In genomic region chr1:110341872-110342331, GRCh38 we compare ENCODE assay signal across 10 cellular contexts. TPM values are rescaled to one million over a fixed set of nuclear protein-coding genes. Genes with fewer than 3 reads are reported as not detected.
DNase-seq lines count a peak whose midpoint lies in the region; ATAC-seq and TF ChIP-seq lines count a peak whose summit lies in the region.
"Had no signal": no experiment of that assay in that cellular context is flagged by ENCODE, and none has a peak within 500 bp of the region (broad histone marks: within the 10 kb centered on the region; RNA-seq: fewer than 3 reads in every experiment).

No MANE protein-coding gene starts in this region.

- no peak for DNase-seq in A673 (ENCODE audit: low spot score)
- no peak for DNase-seq in GM12865 (ENCODE audit: low read depth)
- peak; percentile 19 for DNase-seq in WTC11 (ENCODE audit: low spot score)
- DNase-seq in immature natural killer cell: no peak
- no peak for DNase-seq in amygdala (lab: John Stamatoyannopoulos, UW)
- DNase-seq in 8988T: no peak
- DNase-seq in putamen (ENCODE audit: low spot score): no peak
- DNase-seq: naive B cell, NCI-H1048 had no signal

- intact Hi-C loops in A673 (cut with micrococcal nuclease; ENCODE audit: unreplicated experiment): no loop called here

- H3K4me3 ChIP-seq in A673 (ENCODE audit: low read depth, low read length, poor library complexity, severe bottlenecking) (peak overlapping the region; percentile 75), GM12865 (ENCODE audit: low read depth, low read length) (peak overlapping the region; percentile 51)

- H3K9me3 Mint-ChIP-seq in WTC11 (no peaks in the 10 kb centered on the region), immature natural killer cell (no peaks in the 10 kb centered on the region)
- H3K9me3 Mint-ChIP-seq: naive B cell had no signal

- H3K36me3 Mint-ChIP-seq in WTC11 (peaks cover 47% of the 10 kb centered on the region), immature natural killer cell (peaks cover 4 to 10% (median 8%) of the 10 kb centered on the region in 3 donors)
- H3K36me3 Mint-ChIP-seq: naive B cell had no signal

- peaks cover 73% of the 10 kb centered on the region for H3K4me1 Mint-ChIP-seq in WTC11
- H3K4me1 Mint-ChIP-seq in immature natural killer cell: peaks cover 70 to 81% of the 10 kb centered on the region in 2 donors

- H3K27me3 Mint-ChIP-seq in WTC11 (ENCODE audit: low read depth): no peaks in the 10 kb centered on the region
- peaks cover 4 to 13% (median 6%) of the 10 kb centered on the region in 3 donors for H3K27me3 Mint-ChIP-seq in immature natural killer cell (ENCODE audit: low read depth in 3 of 3)
- H3K27me3 Mint-ChIP-seq: naive B cell had no signal

- POLR2A ChIA-PET in A673 (lab: Charles Lee; ENCODE audit: low non-redundant PET): no interaction called here
- POLR2A ChIA-PET in WTC11 (lab: Charles Lee): no interaction called here

- peaks cover 53% of the 10 kb centered on the region for H3K4me1 ChIP-seq in A673 (ENCODE audit: insufficient read depth, low read length, poor library complexity, severe bottlenecking)

- H3K27ac ChIP-seq in A673 (ENCODE audit: low read depth, low read length, poor library complexity, severe bottlenecking): no peak overlapping the region

- no peaks in the 10 kb centered on the region for H3K9me3 ChIP-seq in A673 (ENCODE audit: low read depth, low read length, poor library complexity, severe bottlenecking)

- H3K27ac Mint-ChIP-seq in WTC11: no peak overlapping the region
- H3K27ac Mint-ChIP-seq in immature natural killer cell: peak overlapping the region in 3 of 6 donors; percentile 24 to 51 (median 27)

- H3K36me3 ChIP-seq in A673 (ENCODE audit: insufficient read depth, low read length, poor library complexity, severe bottlenecking): peaks cover 64% of the 10 kb centered on the region

- H3K27me3 ChIP-seq in A673 (replicated peaks; ENCODE audit: insufficient read depth, low read depth, low read length, poor library complexity): no peaks in the 10 kb centered on the region

- H3K4me3 Mint-ChIP-seq in WTC11: no peak overlapping the region
- peak overlapping the region; percentile 33 to 66 (median 46) for H3K4me3 Mint-ChIP-seq in immature natural killer cell

- BruUV-seq in A673 (replicated peaks; lab: Mats Ljungman, UMichigan): no TSS peak

- ATAC-seq in WTC11 (no peak), GM18511 (IDR thresholded peaks at IDR 0.05; ENCODE audit: unreplicated experiment) (no peak)

- CTCF ChIA-PET in A673 (lab: Charles Lee) (no interaction called here), WTC11 (lab: Charles Lee) (interaction anchor here (0.8 to 1.1 kb wide), 2 partner anchors 29 to 119 kb away, joined by 3 to 4 read pairs; no protein-coding TSS in a partner anchor)

- no peak for TF ChIP-seq CTCF in A673 (conservative IDR thresholded peaks at IDR 0.05; ENCODE audit: low read depth, low read length)
- no peak for TF ChIP-seq CTCF in GM12865 (IDR thresholded peaks at IDR 0.05; ENCODE audit: insufficient read depth, low read depth, low read length, missing control alignments)
- no peak for TF ChIP-seq CTCF in WTC11 (IDR thresholded peaks at IDR 0.05)

TF ChIP-seq in WTC11, 78 proteins besides CTCF, POLR2A, EP300 and RAD21:
- no peak for TF ChIP-seq MYBL2 (CRISPR knock-in tag; IDR thresholded peaks at IDR 0.05)
- no peak for TF ChIP-seq RELA (CRISPR knock-in tag; IDR thresholded peaks at IDR 0.05; ENCODE audit: borderline replicate concordance)
- TF ChIP-seq ZBTB21 (CRISPR knock-in tag; IDR thresholded peaks at IDR 0.05; ENCODE audit: borderline replicate concordance): no peak
- TF ChIP-seq NFATC4 (CRISPR knock-in tag; IDR thresholded peaks at IDR 0.05): no peak
- TF ChIP-seq ESRRA (CRISPR knock-in tag; IDR thresholded peaks at IDR 0.05; ENCODE audit: borderline replicate concordance): no peak
- no peak for TF ChIP-seq OVOL2 (CRISPR knock-in tag; IDR thresholded peaks at IDR 0.05; ENCODE audit: borderline replicate concordance)
- no peak for TF ChIP-seq E2F5 (CRISPR knock-in tag; IDR thresholded peaks at IDR 0.05)

RNA-seq across cellular contexts. Expression of gene RBM15, which starts 2.7 kb away (rescaled TPM):
- total RNA-seq in A673 (2021) (59.9 and 60.3 TPM in 2 replicates), WTC11 (2021) (43.5 to 50.6 TPM (median 44.8 TPM) in 3 replicates)
- polyA plus RNA-seq in immature natural killer cell: 10 to 100 TPM in 1 of 3 donors, 1 to 10 TPM in 2; 5.7 to 14.4 (median 10.0) TPM

RNA-seq across cellular contexts. Expression of gene SLC16A4, which starts 48.9 kb away (rescaled TPM):
- total RNA-seq in A673 (2021) (0.48 and 0.60 TPM in 2 replicates), WTC11 (2021) (0.11 to 0.30 TPM (median 0.28 TPM) in 3 replicates)
- under 1 TPM in 1 of 3 donors, not detected in 2; 0.80 TPM for polyA plus RNA-seq in immature natural killer cell
